14 cellular contexts compared by ENCODE assay signal in the genomic region with DNA sequence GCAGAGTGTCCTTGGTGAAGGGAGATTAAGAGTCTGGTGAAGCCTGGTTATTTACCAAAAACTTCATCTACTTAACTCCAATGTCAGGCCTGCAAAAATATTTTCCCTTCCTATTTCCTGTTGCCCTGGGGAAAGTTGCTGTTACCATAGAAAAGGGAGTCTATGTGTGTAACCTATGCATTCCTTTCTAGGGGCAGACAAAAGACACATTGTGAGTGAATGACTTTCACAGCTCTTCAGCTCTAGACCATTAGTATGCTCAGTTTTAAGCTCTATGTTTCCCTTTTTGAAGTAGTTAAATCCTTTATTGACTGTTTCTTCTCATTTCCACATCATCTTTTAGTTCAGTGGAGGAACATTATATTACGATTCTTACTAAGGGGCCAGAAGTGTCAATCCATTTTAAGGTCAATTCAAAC. TPM values are rescaled to one million over a fixed set of nuclear protein-coding genes. Genes with fewer than 3 reads are reported as not detected.
DNase-seq lines count a peak whose midpoint lies in the region; ATAC-seq and TF ChIP-seq lines count a peak whose summit lies in the region.
"Had no signal": no experiment of that assay in that cellular context is flagged by ENCODE, and none has a peak within 500 bp of the region (broad histone marks: within the 10 kb centered on the region; RNA-seq: fewer than 3 reads in every experiment).

No MANE protein-coding gene starts in this region.

- no peaks in the 10 kb centered on the region for H3K79me2 ChIP-seq in PC-3 (ENCODE audit: low read length)

- POLR2A ChIA-PET in PC-3 (lab: Charles Lee; ENCODE audit: unreplicated experiment) = interaction anchor here (0.6 to 1.0 kb wide), 4 partner anchors 41 to 333 kb away, joined by 3 to 6 read pairs (median 4); no protein-coding TSS in a partner anchor
- POLR2A ChIA-PET in activated CD4-positive, alpha-beta T cell treated with anti-CD3 and anti-CD28 coated beads, Interleukin-2, amount 10 ng/mL, durations not matched to agents 7 days and 5 days (lab: Charles Lee) = no interaction called here

- BruUV-seq in PC-3 (replicated peaks; lab: Mats Ljungman, UMichigan) = no TSS peak

- peak overlapping the region; percentile 72 to 89 (median 73) for H3K27ac Mint-ChIP-seq in nephron
- no peak overlapping the region for H3K27ac Mint-ChIP-seq in activated CD4-positive, alpha-beta T cell treated with anti-CD3 and anti-CD28 coated beads, Interleukin-2, amount 10 ng/mL, durations not matched to agents 7 days and 5 days
- H3K27ac Mint-ChIP-seq: stimulated activated effector memory CD8-positive, alpha-beta T cell treated with anti-CD3 and anti-CD28 coated beads, Interleukin-12 subunit alpha, Interleukin-12 subunit beta, amount 100 ng/mL, for 72 hours had no signal

- intact Hi-C loops in PC-3 (cut with micrococcal nuclease) = no loop called here

- H2AFZ ChIP-seq in PC-3 (ENCODE audit: low read length) = no peak overlapping the region

- no peak overlapping the region for H3K9ac ChIP-seq in PC-3 (ENCODE audit: low read length)

- H4K20me1 ChIP-seq in PC-3 (ENCODE audit: low read length) = no peaks in the 10 kb centered on the region

- H3K27me3 ChIP-seq in PC-3 (ENCODE audit: low read length) = no peaks in the 10 kb centered on the region

- TF ChIP-seq CTCF in PC-3 (conservative IDR thresholded peaks at IDR 0.05; ENCODE audit: low read depth, low read length) (no peak), epithelial cell of esophagus (IDR thresholded peaks at IDR 0.05; ENCODE audit: insufficient read depth, low read depth, low read length, missing control alignments) (no peak), nephron (IDR thresholded peaks at IDR 0.05; ENCODE audit: unreplicated experiment in 3 of 3) (no peak)

- H3K27ac ChIP-seq in PC-3 (ENCODE audit: low read length) = peak overlapping the region; percentile 24
- H3K27ac ChIP-seq: HL-60, skin epidermis had no signal

- no peaks in the 10 kb centered on the region for H3K27me3 Mint-ChIP-seq in nephron (ENCODE audit: low read depth)
- no peaks in the 10 kb centered on the region for H3K27me3 Mint-ChIP-seq in activated CD4-positive, alpha-beta T cell treated with anti-CD3 and anti-CD28 coated beads, Interleukin-2, amount 10 ng/mL, durations not matched to agents 7 days and 5 days

- H3K36me3 ChIP-seq in PC-3 (ENCODE audit: low read depth, low read length) = no peaks in the 10 kb centered on the region

- peak; percentile 54 for DNase-seq in EL
- DNase-seq in PC-3 = peak; percentile 71
- DNase-seq in epithelial cell of esophagus (ENCODE audit: low read depth) = peak; percentile 28
- no peak for DNase-seq in stimulated activated CD4-positive, alpha-beta T cell treated with anti-CD3 and anti-CD28 coated beads, Interleukin-4, amount 100 ng/mL, for 24 hours
- no peak for DNase-seq in activated CD4-positive, alpha-beta T cell treated with anti-CD3 and anti-CD28 coated beads, Interleukin-2, amount 10 ng/mL, durations not matched to agents 7 days and 5 days
- no peak for DNase-seq in KG1 (lab: John Stamatoyannopoulos, UW)
- DNase-seq: GOT3, NCI-H187 treated with DMSO at 0.1 percent for 48 hours, T-helper 1 cell had no signal

- peak; percentile 75 for ATAC-seq in PC-3
- ATAC-seq in GM21528 (IDR thresholded peaks at IDR 0.05; ENCODE audit: low FRiP score, unreplicated experiment) = no peak
- ATAC-seq: stimulated activated effector memory CD8-positive, alpha-beta T cell treated with anti-CD3 and anti-CD28 coated beads, Interleukin-12 subunit alpha, Interleukin-12 subunit beta, amount 100 ng/mL, for 72 hours had no signal

- CTCF ChIA-PET in PC-3 (lab: Charles Lee) = no interaction called here
- CTCF ChIA-PET in activated CD4-positive, alpha-beta T cell treated with anti-CD3 and anti-CD28 coated beads, Interleukin-2, amount 10 ng/mL, durations not matched to agents 7 days and 5 days (lab: Charles Lee) = no interaction called here

- H3F3A ChIP-seq in PC-3 (ENCODE audit: low read length, unreplicated experiment) = peaks cover 8% of the 10 kb centered on the region

- no peaks in the 10 kb centered on the region for H3K36me3 Mint-ChIP-seq in nephron (ENCODE audit: low read depth)
- H3K36me3 Mint-ChIP-seq in activated CD4-positive, alpha-beta T cell treated with anti-CD3 and anti-CD28 coated beads, Interleukin-2, amount 10 ng/mL, durations not matched to agents 7 days and 5 days (ENCODE audit: low read depth) = no peaks in the 10 kb centered on the region
- H3K36me3 Mint-ChIP-seq: stimulated activated effector memory CD8-positive, alpha-beta T cell treated with anti-CD3 and anti-CD28 coated beads, Interleukin-12 subunit alpha, Interleukin-12 subunit beta, amount 100 ng/mL, for 72 hours had no signal

- no peaks in the 10 kb centered on the region for H3K9me2 ChIP-seq in PC-3 (replicated peaks; ENCODE audit: low read length)

- no peaks in the 10 kb centered on the region for H3K9me3 ChIP-seq in PC-3 (ENCODE audit: low read length)

- peak overlapping the region; percentile 18 for H3K4me2 ChIP-seq in PC-3 (ENCODE audit: low read length)

- H3K4me3 Mint-ChIP-seq in nephron = no peak overlapping the region
- no peak overlapping the region for H3K4me3 Mint-ChIP-seq in activated CD4-positive, alpha-beta T cell treated with anti-CD3 and anti-CD28 coated beads, Interleukin-2, amount 10 ng/mL, durations not matched to agents 7 days and 5 days
- H3K4me3 Mint-ChIP-seq: stimulated activated effector memory CD8-positive, alpha-beta T cell treated with anti-CD3 and anti-CD28 coated beads, Interleukin-12 subunit alpha, Interleukin-12 subunit beta, amount 100 ng/mL, for 72 hours had no signal

- peaks cover 26% of the 10 kb centered on the region for H3K4me1 Mint-ChIP-seq in nephron
- no peaks in the 10 kb centered on the region for H3K4me1 Mint-ChIP-seq in activated CD4-positive, alpha-beta T cell treated with anti-CD3 and anti-CD28 coated beads, Interleukin-2, amount 10 ng/mL, durations not matched to agents 7 days and 5 days
- H3K4me1 Mint-ChIP-seq: stimulated activated effector memory CD8-positive, alpha-beta T cell treated with anti-CD3 and anti-CD28 coated beads, Interleukin-12 subunit alpha, Interleukin-12 subunit beta, amount 100 ng/mL, for 72 hours had no signal

- H3K4me1 ChIP-seq in PC-3 (ENCODE audit: insufficient read depth, low read length) = peaks cover 40% of the 10 kb centered on the region

- H3K9me3 Mint-ChIP-seq in nephron = peaks cover 2% of the 10 kb centered on the region
- H3K9me3 Mint-ChIP-seq in activated CD4-positive, alpha-beta T cell treated with anti-CD3 and anti-CD28 coated beads, Interleukin-2, amount 10 ng/mL, durations not matched to agents 7 days and 5 days = no peaks in the 10 kb centered on the region
- H3K9me3 Mint-ChIP-seq: stimulated activated effector memory CD8-positive, alpha-beta T cell treated with anti-CD3 and anti-CD28 coated beads, Interleukin-12 subunit alpha, Interleukin-12 subunit beta, amount 100 ng/mL, for 72 hours had no signal

- H3K4me3 ChIP-seq in PC-3 (ENCODE audit: low read length) = no peak overlapping the region
- H3K4me3 ChIP-seq in epithelial cell of esophagus (ENCODE audit: low read length) = no peak overlapping the region
- H3K4me3 ChIP-seq: skin epidermis had no signal

RNA-seq across cellular contexts. Expression of gene SGCE, which starts 45.6 kb away (rescaled TPM):
- 30.4 and 31.5 TPM in 2 replicates for total RNA-seq in PC-3 (2014; rRNA removed)
- not detected for total RNA-seq in activated CD4-positive, alpha-beta T cell treated with anti-CD3 and anti-CD28 coated beads, Interleukin-2, amount 10 ng/mL, durations not matched to agents 7 days and 5 days

Comparison
In these comparisons a context has a peak if more than half of its experiments do, and no peak if none do; other contexts are left out.
1. DNase-seq: peak in EL (single experiment), PC-3 (single experiment) and epithelial cell of esophagus (single experiment); none in stimulated activated CD4-positive, alpha-beta T cell treated with anti-CD3 and anti-CD28 coated beads, Interleukin-4, amount 100 ng/mL, for 24 hours (single experiment), activated CD4-positive, alpha-beta T cell treated with anti-CD3 and anti-CD28 coated beads, Interleukin-2, amount 10 ng/mL, durations not matched to agents 7 days and 5 days (single experiment) and KG1 (single experiment).
2. RNA of gene SGCE, which starts 45.6 kb away (total RNA-seq): 30.4 to 31.5 TPM in PC-3; not detected in activated CD4-positive, alpha-beta T cell treated with anti-CD3 and anti-CD28 coated beads, Interleukin-2, amount 10 ng/mL, durations not matched to agents 7 days and 5 days; every median in the first group is over 10 times any median in the second.